Comparison of ENCODE assay signal across 12 cellular contexts in the genomic region with DNA sequence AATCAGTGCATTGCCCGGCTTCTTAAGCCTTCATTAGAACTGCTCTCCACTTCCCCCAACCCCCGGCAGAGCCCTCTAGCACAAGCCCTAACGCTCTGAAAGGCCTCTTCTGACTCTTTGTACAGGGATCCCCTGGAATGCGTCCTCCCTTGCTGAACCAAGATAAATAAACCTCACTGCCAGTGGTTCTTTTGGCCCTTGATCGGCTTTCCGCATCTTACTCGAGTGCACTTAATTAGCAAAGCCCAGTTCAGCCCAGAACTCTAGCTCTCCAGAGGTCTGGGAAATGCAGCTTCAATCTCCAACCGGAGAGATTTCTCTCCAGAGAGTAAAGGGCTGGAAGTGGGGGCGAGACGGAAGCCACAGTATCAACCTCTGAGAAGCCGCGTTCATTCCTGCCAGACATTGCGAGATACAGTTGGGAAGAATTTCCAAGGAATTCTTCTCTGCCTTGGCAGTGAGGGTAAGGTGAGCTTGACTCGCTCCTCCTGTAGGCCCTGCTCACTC. TPM values are rescaled to one million over a fixed set of nuclear protein-coding genes. Genes with fewer than 3 reads are reported as not detected.
A peak's percentile ranks its signal among the peaks of the same experiment; 100 is the strongest.
DNase-seq lines count a peak whose midpoint lies in the region; ATAC-seq and TF ChIP-seq lines count a peak whose summit lies in the region.
"Had no signal": no experiment of that assay in that cellular context is flagged by ENCODE, and none has a peak within 500 bp of the region (broad histone marks: within the 10 kb centered on the region; RNA-seq: fewer than 3 reads in every experiment).

No MANE protein-coding gene starts in this region.

- no peaks in the 10 kb centered on the region for H3K27me3 ChIP-seq in hepatocyte

- CTCF ChIA-PET in activated CD4-positive, alpha-beta T cell treated with anti-CD3 and anti-CD28 coated beads for 36 hours (lab: Charles Lee) = interaction anchor here (0.5 to 0.6 kb wide), 2 partner anchors 66 to 336 kb away, joined by 3 read pairs; no protein-coding TSS in a partner anchor

- H2AFZ ChIP-seq in hepatocyte = peak overlapping the region; percentile 27

- POLR2A ChIA-PET in activated CD4-positive, alpha-beta T cell treated with anti-CD3 and anti-CD28 coated beads for 36 hours (lab: Charles Lee) = no interaction called here

- H3K4me1 Mint-ChIP-seq in T-helper 2 cell treated with Interferon-gamma antibody and Interleukin-4, amounts not matched to agents 5 μg/mL and 100 μg/mL, for 36 hours (ENCODE audit: low read depth) = no peaks in the 10 kb centered on the region
- no peaks in the 10 kb centered on the region for H3K4me1 Mint-ChIP-seq in activated CD4-positive, alpha-beta T cell treated with anti-CD3 and anti-CD28 coated beads for 36 hours
- H3K4me1 Mint-ChIP-seq in activated T-cell treated with anti-CD3 and anti-CD28 coated beads, Interleukin-2, amount 50 U/mL, for 24 hours (ENCODE audit: low read depth) = no peaks in the 10 kb centered on the region

- H3K27me3 Mint-ChIP-seq in T-helper 2 cell treated with Interferon-gamma antibody and Interleukin-4, amounts not matched to agents 5 μg/mL and 100 μg/mL, for 36 hours (ENCODE audit: low read depth) = no peaks in the 10 kb centered on the region
- H3K27me3 Mint-ChIP-seq in activated CD4-positive, alpha-beta T cell treated with anti-CD3 and anti-CD28 coated beads for 36 hours = no peaks in the 10 kb centered on the region
- no peaks in the 10 kb centered on the region for H3K27me3 Mint-ChIP-seq in activated T-cell treated with anti-CD3 and anti-CD28 coated beads, Interleukin-2, amount 50 U/mL, for 24 hours

- H3K36me3 ChIP-seq in hepatocyte (replicated peaks; ENCODE audit: insufficient read depth, low read depth) = no peaks in the 10 kb centered on the region

- in situ Hi-C loops in astrocyte of the spinal cord (cut with HindIII; ENCODE audit: low sequenced_read_pairs) = no loop called here

- H3K4me2 ChIP-seq in hepatocyte = peak overlapping the region; percentile 41

- H3K4me3 ChIP-seq in astrocyte of the spinal cord (ENCODE audit: low read depth, low read length) = no peak overlapping the region
- H3K4me3 ChIP-seq in hepatocyte = no peak overlapping the region
- H3K4me3 ChIP-seq: SK-N-MC had no signal

- TF ChIP-seq CTCF in astrocyte of the spinal cord (IDR thresholded peaks at IDR 0.05; ENCODE audit: low read depth, low read length) (no peak), hepatocyte (IDR thresholded peaks at IDR 0.05; ENCODE audit: poor library complexity) (no peak)

- peak overlapping the region; percentile 50 for H3K27ac ChIP-seq in hepatocyte
- H3K27ac ChIP-seq: SK-N-MC had no signal

- ATAC-seq in sciatic nerve = peak; percentile 91
- no peak for ATAC-seq in activated CD4-positive, alpha-beta T cell treated with anti-CD3 and anti-CD28 coated beads for 36 hours
- ATAC-seq: CD8-positive, alpha-beta T cell had no signal

- H3K9me2 ChIP-seq in hepatocyte (replicated peaks; ENCODE audit: insufficient read depth) = no peaks in the 10 kb centered on the region

- peaks cover 9% of the 10 kb centered on the region for H3K4me1 ChIP-seq in hepatocyte (ENCODE audit: insufficient read depth)

- H4K20me1 ChIP-seq in hepatocyte (ENCODE audit: insufficient read depth, poor library complexity, severe bottlenecking) = no peaks in the 10 kb centered on the region

- DNase-seq in DMS79 treated with DMSO at 0.1 percent for 48 hours (lab: John Stamatoyannopoulos, UW) = peak; percentile 79
- peak; percentile 36 for DNase-seq in astrocyte of the spinal cord (ENCODE audit: low read depth, low spot score)
- peak; percentile 42 for DNase-seq in hepatocyte (ENCODE audit: low spot score)
- DNase-seq in sciatic nerve (ENCODE audit: low spot score) = no peak
- DNase-seq in T-helper 2 cell treated with Interferon-gamma antibody and Interleukin-4, amounts not matched to agents 5 μg/mL and 100 μg/mL, for 36 hours (ENCODE audit: low spot score) = no peak
- no peak for DNase-seq in activated CD4-positive, alpha-beta T cell treated with anti-CD3 and anti-CD28 coated beads for 36 hours
- no peak for DNase-seq in activated T-cell treated with anti-CD3 and anti-CD28 coated beads, Interleukin-2, amount 50 U/mL, for 24 hours
- DNase-seq in stimulated activated naive CD4-positive, alpha-beta T cell (lab: John Stamatoyannopoulos, UW) = no peak
- DNase-seq: activated CD8-positive, alpha-beta memory T cell treated with anti-CD3 and anti-CD28 coated beads for 24 hours; CD8-positive, alpha-beta T cell; NCI-H510A treated with DMSO at 0.1 percent for 48 hours had no signal

- no peaks in the 10 kb centered on the region for H3K79me2 ChIP-seq in hepatocyte

- no peaks in the 10 kb centered on the region for H3K36me3 Mint-ChIP-seq in T-helper 2 cell treated with Interferon-gamma antibody and Interleukin-4, amounts not matched to agents 5 μg/mL and 100 μg/mL, for 36 hours (ENCODE audit: low read depth)
- no peaks in the 10 kb centered on the region for H3K36me3 Mint-ChIP-seq in activated CD4-positive, alpha-beta T cell treated with anti-CD3 and anti-CD28 coated beads for 36 hours (ENCODE audit: low read depth)
- no peaks in the 10 kb centered on the region for H3K36me3 Mint-ChIP-seq in activated T-cell treated with anti-CD3 and anti-CD28 coated beads, Interleukin-2, amount 50 U/mL, for 24 hours (ENCODE audit: low read depth)
- H3K36me3 Mint-ChIP-seq: CD8-positive, alpha-beta T cell had no signal

- no peaks in the 10 kb centered on the region for H3K9me3 ChIP-seq in hepatocyte (ENCODE audit: low read depth)

- H3K27ac Mint-ChIP-seq in T-helper 2 cell treated with Interferon-gamma antibody and Interleukin-4, amounts not matched to agents 5 μg/mL and 100 μg/mL, for 36 hours = no peak overlapping the region
- no peak overlapping the region for H3K27ac Mint-ChIP-seq in activated CD4-positive, alpha-beta T cell treated with anti-CD3 and anti-CD28 coated beads for 36 hours
- H3K27ac Mint-ChIP-seq in activated T-cell treated with anti-CD3 and anti-CD28 coated beads, Interleukin-2, amount 50 U/mL, for 24 hours = no peak overlapping the region
- H3K27ac Mint-ChIP-seq: CD8-positive, alpha-beta T cell had no signal

- WGBS in hepatocyte (ENCODE audit: low lambda C conversion rate, missing lambda C conversion rate) = 33% methylated on average over 14 of the region's 14 CpGs

- no peak overlapping the region for H3K4me3 Mint-ChIP-seq in T-helper 2 cell treated with Interferon-gamma antibody and Interleukin-4, amounts not matched to agents 5 μg/mL and 100 μg/mL, for 36 hours
- H3K4me3 Mint-ChIP-seq in activated CD4-positive, alpha-beta T cell treated with anti-CD3 and anti-CD28 coated beads for 36 hours = no peak overlapping the region
- no peak overlapping the region for H3K4me3 Mint-ChIP-seq in activated T-cell treated with anti-CD3 and anti-CD28 coated beads, Interleukin-2, amount 50 U/mL, for 24 hours
- H3K4me3 Mint-ChIP-seq: CD8-positive, alpha-beta T cell had no signal

- intact Hi-C loops in sciatic nerve (cut with DNase I) = no loop called here
- intact Hi-C loops in activated CD4-positive, alpha-beta T cell treated with anti-CD3 and anti-CD28 coated beads for 36 hours (cut with DNase I, micrococcal nuclease) = no loop called here

- H3K9me3 Mint-ChIP-seq in T-helper 2 cell treated with Interferon-gamma antibody and Interleukin-4, amounts not matched to agents 5 μg/mL and 100 μg/mL, for 36 hours = no peaks in the 10 kb centered on the region
- no peaks in the 10 kb centered on the region for H3K9me3 Mint-ChIP-seq in activated CD4-positive, alpha-beta T cell treated with anti-CD3 and anti-CD28 coated beads for 36 hours (ENCODE audit: low read depth)
- H3K9me3 Mint-ChIP-seq in activated T-cell treated with anti-CD3 and anti-CD28 coated beads, Interleukin-2, amount 50 U/mL, for 24 hours = no peaks in the 10 kb centered on the region
- H3K9me3 Mint-ChIP-seq: CD8-positive, alpha-beta T cell had no signal

RNA-seq across cellular contexts. Expression of gene ZNF444, which starts 8.7 kb away (rescaled TPM):
- total RNA-seq in hepatocyte (38.3 and 46.6 TPM in 2 replicates), sciatic nerve (32.5 TPM)
- polyA plus RNA-seq in hepatocyte = 60.2 and 74.3 TPM in 2 replicates
- 10 to 100 TPM; 29.2 to 32.2 TPM for total RNA-seq in activated CD4-positive, alpha-beta T cell treated with anti-CD3 and anti-CD28 coated beads for 36 hours

RNA-seq across cellular contexts. Expression of gene ZNF787, which starts 11.3 kb away (rescaled TPM):
- 14.5 and 23.5 TPM in 2 replicates for total RNA-seq in hepatocyte
- 24.9 and 27.2 TPM in 2 replicates for polyA plus RNA-seq in hepatocyte
- 24.6 TPM for total RNA-seq in sciatic nerve
- total RNA-seq in activated CD4-positive, alpha-beta T cell treated with anti-CD3 and anti-CD28 coated beads for 36 hours = 10 to 100 TPM; 27.6 to 28.4 TPM

RNA-seq across cellular contexts. Expression of gene GALP, which starts 43.4 kb away (rescaled TPM):
- not detected in 2 replicates for total RNA-seq in hepatocyte
- not detected in 2 replicates for polyA plus RNA-seq in hepatocyte
- not detected for total RNA-seq in sciatic nerve
- total RNA-seq in activated CD4-positive, alpha-beta T cell treated with anti-CD3 and anti-CD28 coated beads for 36 hours = not detected
- total RNA-seq: CD8-positive, alpha-beta T cell had no signal

Comparison
In these comparisons a context has a peak if more than half of its experiments do, and no peak if none do; other contexts are left out.
1. DNase-seq: peak in DMS79 treated with DMSO at 0.1 percent for 48 hours (single experiment), astrocyte of the spinal cord (single experiment) and hepatocyte (single experiment); none in sciatic nerve (single experiment), T-helper 2 cell treated with Interferon-gamma antibody and Interleukin-4, amounts not matched to agents 5 μg/mL and 100 μg/mL, for 36 hours (single experiment), activated CD4-positive, alpha-beta T cell treated with anti-CD3 and anti-CD28 coated beads for 36 hours (single experiment), activated T-cell treated with anti-CD3 and anti-CD28 coated beads, Interleukin-2, amount 50 U/mL, for 24 hours (single experiment) and stimulated activated naive CD4-positive, alpha-beta T cell (0 of 6).